In genomic region chr1:1573843-1574720, GRCh38 we compare ENCODE assay signal across 8 cellular contexts. TPM values are rescaled to one million over a fixed set of nuclear protein-coding genes. Genes with fewer than 3 reads are reported as not detected.
A peak's percentile ranks its signal among the peaks of the same experiment; 100 is the strongest.
DNase-seq lines count a peak whose midpoint lies in the region; ATAC-seq and TF ChIP-seq lines count a peak whose summit lies in the region.

No MANE protein-coding gene starts in this region.

- no peaks in the 10 kb centered on the region for H3K9me3 Mint-ChIP-seq in CD4-positive, alpha-beta T cell
- H3K9me3 Mint-ChIP-seq in stimulated activated naive CD8-positive, alpha-beta T cell treated with anti-CD3 and anti-CD28 coated beads, Interleukin-15, amount 100 ng/mL, for 72 hours: no peaks in the 10 kb centered on the region

- TF ChIP-seq CTCF in CD4-positive, alpha-beta T cell (IDR thresholded peaks at IDR 0.05): no peak

- intact Hi-C loops in CD4-positive, alpha-beta T cell (cut with DNase I, micrococcal nuclease): loop anchor here (1.0 to 10.0 kb wide), 6 partner anchors 40 to 148 kb away; partner anchors contain the start of genes ATAD3A (in 1 of the 2), ATAD3B (in 1 of the 2), CDK11A (in 1 of the 2) and CDK11B (in 1 of the 2)

- peaks cover 44% of the 10 kb centered on the region for H3K36me3 Mint-ChIP-seq in CD4-positive, alpha-beta T cell (ENCODE audit: low read depth)

- DNase-seq in CD4-positive, alpha-beta T cell: peak in 9 of 10 experiments; percentile 40 to 73 (median 57)
- DNase-seq in GM19238 (ENCODE audit: insufficient read length, low spot score): peak; percentile 70
- DNase-seq in NCI-H526 treated with DMSO at 0.1 percent for 48 hours (lab: John Stamatoyannopoulos, UW): peak; percentile 39
- DNase-seq in activated CD8-positive, alpha-beta memory T cell treated with anti-CD3 and anti-CD28 coated beads, Interleukin-2, amount 50 U/mL, for 48 hours: peak; percentile 86
- DNase-seq in myocyte (ENCODE audit: low read depth): peak; percentile 74
- peak in 1 of 2 donors; percentile 77 for DNase-seq in stimulated activated naive CD8-positive, alpha-beta T cell treated with anti-CD3 and anti-CD28 coated beads, Interleukin-15, amount 100 ng/mL, for 72 hours

- CTCF ChIA-PET in CD4-positive, alpha-beta T cell (lab: Charles Lee): interaction anchor here (1.1 kb wide), 1 partner anchor 29 kb away, joined by 4 read pairs; no protein-coding TSS in a partner anchor

- no peaks in the 10 kb centered on the region for H3K27me3 ChIP-seq in CD4-positive, alpha-beta T cell (ENCODE audit: control insufficient read depth, insufficient read depth, low read length)

- H3K9me3 ChIP-seq in CD4-positive, alpha-beta T cell (ENCODE audit: control insufficient read depth, low read length): no peaks in the 10 kb centered on the region

- peak overlapping the region; percentile 98 for H3K4me3 Mint-ChIP-seq in CD4-positive, alpha-beta T cell
- peak overlapping the region; percentile 91 to 98 for H3K4me3 Mint-ChIP-seq in stimulated activated naive CD8-positive, alpha-beta T cell treated with anti-CD3 and anti-CD28 coated beads, Interleukin-15, amount 100 ng/mL, for 72 hours

- peak overlapping the region; percentile 99 for H3K27ac ChIP-seq in CD4-positive, alpha-beta T cell (ENCODE audit: low read depth, low read length)

- no peaks in the 10 kb centered on the region for H3K27me3 Mint-ChIP-seq in CD4-positive, alpha-beta T cell
- H3K27me3 Mint-ChIP-seq in stimulated activated naive CD8-positive, alpha-beta T cell treated with anti-CD3 and anti-CD28 coated beads, Interleukin-15, amount 100 ng/mL, for 72 hours: no peaks in the 10 kb centered on the region

- H3K4me1 Mint-ChIP-seq in CD4-positive, alpha-beta T cell (ENCODE audit: low read depth): peaks cover 44% of the 10 kb centered on the region
- H3K4me1 Mint-ChIP-seq in stimulated activated naive CD8-positive, alpha-beta T cell treated with anti-CD3 and anti-CD28 coated beads, Interleukin-15, amount 100 ng/mL, for 72 hours: peaks cover 50% of the 10 kb centered on the region

- peak overlapping the region; percentile 100 for H3K27ac Mint-ChIP-seq in CD4-positive, alpha-beta T cell
- peak overlapping the region; percentile 99 to 100 for H3K27ac Mint-ChIP-seq in stimulated activated naive CD8-positive, alpha-beta T cell treated with anti-CD3 and anti-CD28 coated beads, Interleukin-15, amount 100 ng/mL, for 72 hours

- POLR2A ChIA-PET in CD4-positive, alpha-beta T cell (lab: Charles Lee): interaction anchor here (2.1 to 3.1 kb wide), 2 partner anchors 41 to 56 kb away, joined by 18 to 22 read pairs; partner anchors contain the start of gene MIB2

- peak; percentile 73 for ATAC-seq in CD4-positive, alpha-beta T cell (ENCODE audit: poor library complexity)
- peak; percentile 71 for ATAC-seq in HG03342 (IDR thresholded peaks at IDR 0.05; ENCODE audit: unreplicated experiment)
- peak; percentile 73 for ATAC-seq in esophagus mucosa
- ATAC-seq in stimulated activated naive CD8-positive, alpha-beta T cell treated with anti-CD3 and anti-CD28 coated beads, Interleukin-15, amount 100 ng/mL, for 72 hours: peak; percentile 87

RNA-seq across cellular contexts. Expression of gene SSU72, which starts 0.6 kb away (rescaled TPM):
- 100 to 1,000 TPM in 1 of 2 experiments, 10 to 100 TPM in 1; 95.4 to 101 TPM for total RNA-seq in CD4-positive, alpha-beta T cell
- total RNA-seq in esophagus mucosa: 106 TPM
- total RNA-seq in myocyte: 97.7 and 108 TPM in 2 replicates
- polyA plus RNA-seq in myocyte (2012): 126 TPM

RNA-seq across cellular contexts. Expression of gene FNDC10, which starts 25.9 kb away (rescaled TPM):
- total RNA-seq in CD4-positive, alpha-beta T cell: 1 to 10 TPM; 1.0 to 1.3 TPM
- total RNA-seq in esophagus mucosa (5.7 TPM), myocyte (1.0 and 3.5 TPM in 2 replicates)
- 4.9 TPM for polyA plus RNA-seq in myocyte (2012)

RNA-seq across cellular contexts. Expression of gene TMEM240, which starts 33.7 kb away (rescaled TPM):
- 1 to 10 TPM in 1 of 2 experiments, under 1 TPM in 1; 0.75 to 1.5 TPM for total RNA-seq in CD4-positive, alpha-beta T cell
- total RNA-seq in esophagus mucosa (not detected), myocyte (not detected in 2 replicates)
- polyA plus RNA-seq in myocyte (2012): 1.6 TPM

RNA-seq across cellular contexts. Expression of gene MIB2, which starts 41.2 kb away (rescaled TPM):
- 10 to 100 TPM; 58.3 to 59.4 TPM for total RNA-seq in CD4-positive, alpha-beta T cell
- total RNA-seq in esophagus mucosa (87.5 TPM), myocyte (88.3 and 89.5 TPM in 2 replicates)
- 50.3 TPM for polyA plus RNA-seq in myocyte (2012)

RNA-seq across cellular contexts. Expression of gene MMP23B, which starts 57.9 kb away (rescaled TPM):
- 1 to 10 TPM; 3.0 to 3.7 TPM for total RNA-seq in CD4-positive, alpha-beta T cell
- 0.92 TPM for total RNA-seq in esophagus mucosa
- 0.31 and 1.6 TPM in 2 replicates for total RNA-seq in myocyte
- 0.66 TPM for polyA plus RNA-seq in myocyte (2012)
